ENCODE assay signal across 1 cellular context in genomic region chr1:162251102-162251501, GRCh38.
TF ChIP-seq lines count a peak whose summit lies in the region.

No MANE protein-coding gene starts in this region.

TF ChIP-seq in GM23338, 12 proteins besides CTCF, POLR2A, EP300 and RAD21 (continued from another document):
- TF ChIP-seq, protein P1, sequence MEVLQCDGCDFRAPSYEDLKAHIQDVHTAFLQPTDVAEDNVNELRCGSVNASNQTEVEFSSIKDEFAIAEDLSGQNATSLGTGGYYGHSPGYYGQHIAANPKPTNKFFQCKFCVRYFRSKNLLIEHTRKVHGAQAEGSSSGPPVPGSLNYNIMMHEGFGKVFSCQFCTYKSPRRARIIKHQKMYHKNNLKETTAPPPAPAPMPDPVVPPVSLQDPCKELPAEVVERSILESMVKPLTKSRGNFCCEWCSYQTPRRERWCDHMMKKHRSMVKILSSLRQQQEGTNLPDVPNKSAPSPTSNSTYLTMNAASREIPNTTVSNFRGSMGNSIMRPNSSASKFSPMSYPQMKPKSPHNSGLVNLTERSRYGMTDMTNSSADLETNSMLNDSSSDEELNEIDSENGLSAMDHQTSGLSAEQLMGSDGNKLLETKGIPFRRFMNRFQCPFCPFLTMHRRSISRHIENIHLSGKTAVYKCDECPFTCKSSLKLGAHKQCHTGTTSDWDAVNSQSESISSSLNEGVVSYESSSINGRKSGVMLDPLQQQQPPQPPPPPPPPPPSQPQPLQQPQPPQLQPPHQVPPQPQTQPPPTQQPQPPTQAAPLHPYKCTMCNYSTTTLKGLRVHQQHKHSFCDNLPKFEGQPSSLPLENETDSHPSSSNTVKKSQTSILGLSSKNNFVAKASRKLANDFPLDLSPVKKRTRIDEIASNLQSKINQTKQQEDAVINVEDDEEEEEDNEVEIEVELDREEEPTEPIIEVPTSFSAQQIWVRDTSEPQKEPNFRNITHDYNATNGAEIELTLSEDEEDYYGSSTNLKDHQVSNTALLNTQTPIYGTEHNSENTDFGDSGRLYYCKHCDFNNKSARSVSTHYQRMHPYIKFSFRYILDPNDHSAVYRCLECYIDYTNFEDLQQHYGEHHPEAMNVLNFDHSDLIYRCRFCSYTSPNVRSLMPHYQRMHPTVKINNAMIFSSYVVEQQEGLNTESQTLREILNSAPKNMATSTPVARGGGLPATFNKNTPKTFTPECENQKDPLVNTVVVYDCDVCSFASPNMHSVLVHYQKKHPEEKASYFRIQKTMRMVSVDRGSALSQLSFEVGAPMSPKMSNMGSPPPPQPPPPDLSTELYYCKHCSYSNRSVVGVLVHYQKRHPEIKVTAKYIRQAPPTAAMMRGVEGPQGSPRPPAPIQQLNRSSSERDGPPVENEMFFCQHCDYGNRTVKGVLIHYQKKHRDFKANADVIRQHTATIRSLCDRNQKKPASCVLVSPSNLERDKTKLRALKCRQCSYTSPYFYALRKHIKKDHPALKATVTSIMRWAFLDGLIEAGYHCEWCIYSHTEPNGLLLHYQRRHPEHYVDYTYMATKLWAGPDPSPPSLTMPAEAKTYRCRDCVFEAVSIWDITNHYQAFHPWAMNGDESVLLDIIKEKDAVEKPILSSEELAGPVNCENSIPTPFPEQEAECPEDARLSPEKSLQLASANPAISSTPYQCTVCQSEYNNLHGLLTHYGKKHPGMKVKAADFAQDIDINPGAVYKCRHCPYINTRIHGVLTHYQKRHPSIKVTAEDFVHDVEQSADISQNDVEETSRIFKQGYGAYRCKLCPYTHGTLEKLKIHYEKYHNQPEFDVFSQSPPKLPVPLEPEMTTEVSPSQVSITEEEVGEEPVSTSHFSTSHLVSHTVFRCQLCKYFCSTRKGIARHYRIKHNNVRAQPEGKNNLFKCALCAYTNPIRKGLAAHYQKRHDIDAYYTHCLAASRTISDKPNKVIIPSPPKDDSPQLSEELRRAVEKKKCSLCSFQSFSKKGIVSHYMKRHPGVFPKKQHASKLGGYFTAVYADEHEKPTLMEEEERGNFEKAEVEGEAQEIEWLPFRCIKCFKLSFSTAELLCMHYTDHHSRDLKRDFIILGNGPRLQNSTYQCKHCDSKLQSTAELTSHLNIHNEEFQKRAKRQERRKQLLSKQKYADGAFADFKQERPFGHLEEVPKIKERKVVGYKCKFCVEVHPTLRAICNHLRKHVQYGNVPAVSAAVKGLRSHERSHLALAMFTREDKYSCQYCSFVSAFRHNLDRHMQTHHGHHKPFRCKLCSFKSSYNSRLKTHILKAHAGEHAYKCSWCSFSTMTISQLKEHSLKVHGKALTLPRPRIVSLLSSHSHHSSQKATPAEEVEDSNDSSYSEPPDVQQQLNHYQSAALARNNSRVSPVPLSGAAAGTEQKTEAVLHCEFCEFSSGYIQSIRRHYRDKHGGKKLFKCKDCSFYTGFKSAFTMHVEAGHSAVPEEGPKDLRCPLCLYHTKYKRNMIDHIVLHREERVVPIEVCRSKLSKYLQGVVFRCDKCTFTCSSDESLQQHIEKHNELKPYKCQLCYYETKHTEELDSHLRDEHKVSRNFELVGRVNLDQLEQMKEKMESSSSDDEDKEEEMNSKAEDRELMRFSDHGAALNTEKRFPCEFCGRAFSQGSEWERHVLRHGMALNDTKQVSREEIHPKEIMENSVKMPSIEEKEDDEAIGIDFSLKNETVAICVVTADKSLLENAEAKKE (CRISPR knock-in tag; IDR thresholded peaks at IDR 0.05), result no peak
- TF ChIP-seq ZNF114 (CRISPR knock-in tag; IDR thresholded peaks at IDR 0.05) (no peak), POLR2AphosphoS5 (IDR thresholded peaks at IDR 0.05; ENCODE audit: low read depth) (no peak), NANOG (IDR thresholded peaks at IDR 0.05; ENCODE audit: borderline replicate concordance) (no peak), JUNB (IDR thresholded peaks at IDR 0.05; ENCODE audit: unreplicated experiment) (no peak), EZH2 (IDR thresholded peaks at IDR 0.05; ENCODE audit: low read depth, unreplicated experiment) (no peak), ETS1 (IDR thresholded peaks at IDR 0.05) (no peak), ZNF331 (CRISPR knock-in tag; IDR thresholded peaks at IDR 0.05; ENCODE audit: low read depth) (no peak), CREB1 (CRISPR knock-in tag; IDR thresholded peaks at IDR 0.05; ENCODE audit: low read depth) (no peak), EZH2phosphoT487 (IDR thresholded peaks at IDR 0.05; ENCODE audit: unreplicated experiment) (no peak)
- TF ChIP-seq, protein P2, sequence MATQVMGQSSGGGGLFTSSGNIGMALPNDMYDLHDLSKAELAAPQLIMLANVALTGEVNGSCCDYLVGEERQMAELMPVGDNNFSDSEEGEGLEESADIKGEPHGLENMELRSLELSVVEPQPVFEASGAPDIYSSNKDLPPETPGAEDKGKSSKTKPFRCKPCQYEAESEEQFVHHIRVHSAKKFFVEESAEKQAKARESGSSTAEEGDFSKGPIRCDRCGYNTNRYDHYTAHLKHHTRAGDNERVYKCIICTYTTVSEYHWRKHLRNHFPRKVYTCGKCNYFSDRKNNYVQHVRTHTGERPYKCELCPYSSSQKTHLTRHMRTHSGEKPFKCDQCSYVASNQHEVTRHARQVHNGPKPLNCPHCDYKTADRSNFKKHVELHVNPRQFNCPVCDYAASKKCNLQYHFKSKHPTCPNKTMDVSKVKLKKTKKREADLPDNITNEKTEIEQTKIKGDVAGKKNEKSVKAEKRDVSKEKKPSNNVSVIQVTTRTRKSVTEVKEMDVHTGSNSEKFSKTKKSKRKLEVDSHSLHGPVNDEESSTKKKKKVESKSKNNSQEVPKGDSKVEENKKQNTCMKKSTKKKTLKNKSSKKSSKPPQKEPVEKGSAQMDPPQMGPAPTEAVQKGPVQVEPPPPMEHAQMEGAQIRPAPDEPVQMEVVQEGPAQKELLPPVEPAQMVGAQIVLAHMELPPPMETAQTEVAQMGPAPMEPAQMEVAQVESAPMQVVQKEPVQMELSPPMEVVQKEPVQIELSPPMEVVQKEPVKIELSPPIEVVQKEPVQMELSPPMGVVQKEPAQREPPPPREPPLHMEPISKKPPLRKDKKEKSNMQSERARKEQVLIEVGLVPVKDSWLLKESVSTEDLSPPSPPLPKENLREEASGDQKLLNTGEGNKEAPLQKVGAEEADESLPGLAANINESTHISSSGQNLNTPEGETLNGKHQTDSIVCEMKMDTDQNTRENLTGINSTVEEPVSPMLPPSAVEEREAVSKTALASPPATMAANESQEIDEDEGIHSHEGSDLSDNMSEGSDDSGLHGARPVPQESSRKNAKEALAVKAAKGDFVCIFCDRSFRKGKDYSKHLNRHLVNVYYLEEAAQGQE (IDR thresholded peaks at IDR 0.05; ENCODE audit: unreplicated experiment), result no peak
TF ChIP-seq in GM23338: peak in this region for 0.
